9 cellular contexts compared by ENCODE assay signal in the genomic region with DNA sequence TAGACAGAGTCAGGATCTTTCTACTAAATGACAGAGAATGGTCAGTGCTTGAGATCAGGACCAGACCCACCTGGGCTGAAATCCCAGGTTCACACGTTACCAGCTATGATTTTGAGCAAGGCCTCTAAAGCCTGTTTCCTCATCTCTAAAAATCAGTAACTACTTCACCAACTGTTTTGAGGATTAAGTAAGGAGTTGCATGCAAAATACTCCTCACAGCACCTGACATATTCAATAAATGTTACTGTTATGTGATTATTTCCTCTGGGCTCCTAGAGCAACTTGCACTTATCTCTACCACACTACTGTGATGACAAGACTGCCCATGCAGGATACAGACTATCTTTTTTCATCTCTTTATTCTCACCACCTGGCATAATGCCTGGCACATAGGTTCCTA. TPM values are rescaled to one million over a fixed set of nuclear protein-coding genes. Genes with fewer than 3 reads are reported as not detected.
DNase-seq lines count a peak whose midpoint lies in the region; ATAC-seq and TF ChIP-seq lines count a peak whose summit lies in the region.
"Had no signal": no experiment of that assay in that cellular context is flagged by ENCODE, and none has a peak within 500 bp of the region (broad histone marks: within the 10 kb centered on the region; RNA-seq: fewer than 3 reads in every experiment).

No MANE protein-coding gene starts in this region.

- H3K79me2 ChIP-seq in KMS-11 (ENCODE audit: insufficient read depth, low read depth): peaks cover 12% of the 10 kb centered on the region

- no peaks in the 10 kb centered on the region for H3K27me3 Mint-ChIP-seq in CD4-positive, CD25-positive, alpha-beta regulatory T cell
- no peaks in the 10 kb centered on the region for H3K27me3 Mint-ChIP-seq in natural killer cell treated with Interleukin-12 subunit alpha and Interleukin-12 subunit beta and Interleukin-15 and Interleukin-18, amount 100 ng/mL, for 72 hours

- H3K4me3 ChIP-seq in CD4-positive, CD25-positive, alpha-beta regulatory T cell (ENCODE audit: low read depth, low read length): peak overlapping the region; percentile 4
- H3K4me3 ChIP-seq in KMS-11 (IDR thresholded peaks at IDR 0.05; ENCODE audit: insufficient read depth, low read depth, low read length): no peak overlapping the region
- peak overlapping the region; percentile 90 for H3K4me3 ChIP-seq in adipocyte (ENCODE audit: low read length)
- H3K4me3 ChIP-seq in Peyer's patch: no peak overlapping the region

- H3K27ac Mint-ChIP-seq in CD4-positive, CD25-positive, alpha-beta regulatory T cell: no peak overlapping the region
- no peak overlapping the region for H3K27ac Mint-ChIP-seq in natural killer cell treated with Interleukin-12 subunit alpha and Interleukin-12 subunit beta and Interleukin-15 and Interleukin-18, amount 100 ng/mL, for 72 hours

- no peaks in the 10 kb centered on the region for H3K36me3 ChIP-seq in CD4-positive, CD25-positive, alpha-beta regulatory T cell (ENCODE audit: control insufficient read depth, insufficient read depth, low read length)
- H3K36me3 ChIP-seq in KMS-11 (ENCODE audit: insufficient read depth) (no peaks in the 10 kb centered on the region), adipocyte (ENCODE audit: control insufficient read depth, insufficient read depth, low read length, severe bottlenecking) (no peaks in the 10 kb centered on the region), Peyer's patch (no peaks in the 10 kb centered on the region)
- H3K36me3 ChIP-seq: neutrophil had no signal

- H3K4me1 Mint-ChIP-seq in CD4-positive, CD25-positive, alpha-beta regulatory T cell: peaks cover 23 to 49% (median 35%) of the 10 kb centered on the region in 4 donors
- peaks cover 6 to 29% of the 10 kb centered on the region in 2 donors for H3K4me1 Mint-ChIP-seq in natural killer cell treated with Interleukin-12 subunit alpha and Interleukin-12 subunit beta and Interleukin-15 and Interleukin-18, amount 100 ng/mL, for 72 hours (ENCODE audit: low read depth in 2 of 2)

- no peak for TF ChIP-seq CTCF in KMS-11 (conservative IDR thresholded peaks at IDR 0.05; ENCODE audit: low read depth, low read length)
- TF ChIP-seq CTCF in Peyer's patch (IDR thresholded peaks at IDR 0.05): no peak

- no peaks in the 10 kb centered on the region for H3K36me3 Mint-ChIP-seq in CD4-positive, CD25-positive, alpha-beta regulatory T cell
- H3K36me3 Mint-ChIP-seq in natural killer cell treated with Interleukin-12 subunit alpha and Interleukin-12 subunit beta and Interleukin-15 and Interleukin-18, amount 100 ng/mL, for 72 hours: no peaks in the 10 kb centered on the region

- no peak for TF ChIP-seq POLR2A in Peyer's patch (IDR thresholded peaks at IDR 0.05)

- peak overlapping the region; percentile 74 for H3K4me2 ChIP-seq in KMS-11

- no peak overlapping the region for H3K9ac ChIP-seq in KMS-11
- H3K9ac ChIP-seq in adipocyte (ENCODE audit: low read length): peak overlapping the region; percentile 93

- H3K9me3 Mint-ChIP-seq in CD4-positive, CD25-positive, alpha-beta regulatory T cell: no peaks in the 10 kb centered on the region
- H3K9me3 Mint-ChIP-seq in natural killer cell treated with Interleukin-12 subunit alpha and Interleukin-12 subunit beta and Interleukin-15 and Interleukin-18, amount 100 ng/mL, for 72 hours: no peaks in the 10 kb centered on the region

- DNase-seq in CD4-positive, CD25-positive, alpha-beta regulatory T cell: peak in 1 of 3 donors; percentile 16
- DNase-seq in adipocyte (ENCODE audit: low read depth): no peak
- DNase-seq in natural killer cell treated with Interleukin-12 subunit alpha and Interleukin-12 subunit beta and Interleukin-15 and Interleukin-18, amount 100 ng/mL, for 72 hours (ENCODE audit: low spot score): no peak
- no peak for DNase-seq in dermis blood vessel endothelial cell
- DNase-seq in GM19238 (ENCODE audit: insufficient read length, low spot score): no peak
- no peak for DNase-seq in Peyer's patch

- peaks cover 27% of the 10 kb centered on the region for H3K4me1 ChIP-seq in CD4-positive, CD25-positive, alpha-beta regulatory T cell (ENCODE audit: control insufficient read depth, insufficient read depth, low read length, poor library complexity, severe bottlenecking)
- peaks cover 21% of the 10 kb centered on the region for H3K4me1 ChIP-seq in KMS-11 (ENCODE audit: low read depth, poor library complexity, severe bottlenecking)
- peaks cover 42% of the 10 kb centered on the region for H3K4me1 ChIP-seq in adipocyte (ENCODE audit: control insufficient read depth, insufficient read depth, low read length)
- H3K4me1 ChIP-seq in Peyer's patch: peaks cover 0 to 5% (median 4%) of the 10 kb centered on the region in 4 donors

- no peak overlapping the region for H3K27ac ChIP-seq in CD4-positive, CD25-positive, alpha-beta regulatory T cell (ENCODE audit: insufficient read depth, low read length, poor library complexity, severe bottlenecking)
- H3K27ac ChIP-seq in KMS-11: no peak overlapping the region
- no peak overlapping the region for H3K27ac ChIP-seq in Peyer's patch
- H3K27ac ChIP-seq: neutrophil had no signal

- H3K4me3 Mint-ChIP-seq in CD4-positive, CD25-positive, alpha-beta regulatory T cell: peak overlapping the region; percentile 18 to 83 (median 46)
- H3K4me3 Mint-ChIP-seq in natural killer cell treated with Interleukin-12 subunit alpha and Interleukin-12 subunit beta and Interleukin-15 and Interleukin-18, amount 100 ng/mL, for 72 hours: peak overlapping the region; percentile 26

- no peak overlapping the region for H2AFZ ChIP-seq in KMS-11 (ENCODE audit: low read depth)

- H4K20me1 ChIP-seq in KMS-11 (ENCODE audit: insufficient read depth): no peaks in the 10 kb centered on the region

- ATAC-seq in CD4-positive, CD25-positive, alpha-beta regulatory T cell (ENCODE audit: low read depth in 2 of 2): no peak
- no peak for ATAC-seq in natural killer cell treated with Interleukin-12 subunit alpha and Interleukin-12 subunit beta and Interleukin-15 and Interleukin-18, amount 100 ng/mL, for 72 hours
- ATAC-seq in GM21381 (IDR thresholded peaks at IDR 0.05; ENCODE audit: unreplicated experiment): no peak

- no peaks in the 10 kb centered on the region for H3K27me3 ChIP-seq in CD4-positive, CD25-positive, alpha-beta regulatory T cell (ENCODE audit: control insufficient read depth, insufficient read depth, low read length)
- no peaks in the 10 kb centered on the region for H3K27me3 ChIP-seq in KMS-11 (ENCODE audit: insufficient read depth, low read depth)
- no peaks in the 10 kb centered on the region for H3K27me3 ChIP-seq in adipocyte (replicated peaks; ENCODE audit: control insufficient read depth, insufficient read depth, low read length)
- no peaks in the 10 kb centered on the region for H3K27me3 ChIP-seq in Peyer's patch
- H3K27me3 ChIP-seq: neutrophil had no signal

- H3K9me3 ChIP-seq in CD4-positive, CD25-positive, alpha-beta regulatory T cell (ENCODE audit: control insufficient read depth in 2 of 2, low read length in 2 of 2): no peaks in the 10 kb centered on the region
- H3K9me3 ChIP-seq in adipocyte (ENCODE audit: control insufficient read depth, low read length) (no peaks in the 10 kb centered on the region), Peyer's patch (no peaks in the 10 kb centered on the region)
- H3K9me3 ChIP-seq: neutrophil had no signal

RNA-seq across cellular contexts. Expression of a gene that starts 1.9 kb away (rescaled TPM):
- total RNA-seq in CD4-positive, CD25-positive, alpha-beta regulatory T cell: 29.2 TPM
- polyA plus RNA-seq in CD4-positive, CD25-positive, alpha-beta regulatory T cell: 1 to 10 TPM; 5.1 to 6.9 (median 6.2) TPM
- total RNA-seq in natural killer cell treated with Interleukin-12 subunit alpha and Interleukin-12 subunit beta and Interleukin-15 and Interleukin-18, amount 100 ng/mL, for 72 hours: 10 to 100 TPM in 1 of 2 donors, 1 to 10 TPM in 1; 9.6 to 22.4 TPM
- 26.4 and 26.5 TPM in 2 replicates for total RNA-seq in dermis blood vessel endothelial cell
- total RNA-seq in Peyer's patch: 10 to 100 TPM in 2 of 4 donors, 1 to 10 TPM in 2; 2.7 to 25.6 (median 13.0) TPM

Comparison
In these comparisons a context has a peak if more than half of its experiments do, and no peak if none do; other contexts are left out.
1. H3K4me3 ChIP-seq: peak in CD4-positive, CD25-positive, alpha-beta regulatory T cell (single experiment) and adipocyte (single experiment); none in KMS-11 (single experiment) and Peyer's patch (0 of 4).